Comparison of ENCODE assay signal across 22 cellular contexts in genomic region chr5:117494208-117494607, GRCh38.
DNase-seq lines count a peak whose midpoint lies in the region; ATAC-seq and TF ChIP-seq lines count a peak whose summit lies in the region.
"Had no signal": no experiment of that assay in that cellular context is flagged by ENCODE, and none has a peak within 500 bp of the region (broad histone marks: within the 10 kb centered on the region; RNA-seq: fewer than 3 reads in every experiment).

No MANE protein-coding gene starts in this region.

- peak; percentile 21 for DNase-seq in EH (ENCODE audit: low read depth)
- peak; percentile 77 for DNase-seq in adipocyte (ENCODE audit: low read depth)
- DNase-seq in fibroblast of mammary gland (ENCODE audit: low read depth) = peak; percentile 16
- DNase-seq in retinal pigment epithelial cell (ENCODE audit: low read depth) = peak; percentile 8
- DNase-seq: Caco-2; CD4-positive, CD25-positive, alpha-beta regulatory T cell; DMS153; GDM1; KG1; NCI-H1105; NCI-H146; NCI-H2029 treated with DMSO at 0.1 percent for 48 hours; NCI-H226; NCI-H510A treated with DMSO at 0.1 percent for 48 hours; NCI-H748 treated with DMSO at 0.1 percent for 48 hours; NK-92 treated with Interleukin-12 subunit alpha and Interleukin-12 subunit beta, amount 100 ng/mL, for 24 hours; SIG-M5; SK-N-SH had no signal

- peaks cover 32% of the 10 kb centered on the region for H3K4me1 ChIP-seq in adipocyte (ENCODE audit: control insufficient read depth, insufficient read depth, low read length)
- H3K4me1 ChIP-seq: Caco-2, HAP-1 had no signal

- ATAC-seq in HG03432 (IDR thresholded peaks at IDR 0.05; ENCODE audit: unreplicated experiment) (no peak), GM21360 (IDR thresholded peaks at IDR 0.05; ENCODE audit: unreplicated experiment) (no peak), GM21423 (IDR thresholded peaks at IDR 0.05; ENCODE audit: unreplicated experiment) (no peak)

- H3K36me3 ChIP-seq in adipocyte (ENCODE audit: control insufficient read depth, insufficient read depth, low read length, severe bottlenecking) = no peaks in the 10 kb centered on the region
- H3K36me3 ChIP-seq: HAP-1 had no signal

- no peaks in the 10 kb centered on the region for H3K27me3 ChIP-seq in adipocyte (replicated peaks; ENCODE audit: control insufficient read depth, insufficient read depth, low read length)

- no peaks in the 10 kb centered on the region for H3K9me3 ChIP-seq in adipocyte (ENCODE audit: control insufficient read depth, low read length)
- H3K9me3 ChIP-seq: Caco-2, HAP-1, SK-N-SH had no signal

- peak overlapping the region; percentile 64 for H3K9ac ChIP-seq in adipocyte (ENCODE audit: low read length)
- H3K9ac ChIP-seq: SK-N-SH had no signal

- TF ChIP-seq CTCF in fibroblast of mammary gland (conservative IDR thresholded peaks at IDR 0.05; ENCODE audit: control insufficient read depth, insufficient read depth, low read depth, low read length) = no peak
- TF ChIP-seq CTCF in retinal pigment epithelial cell (conservative IDR thresholded peaks at IDR 0.05; ENCODE audit: low read depth, low read length) = no peak

- peak overlapping the region; percentile 48 for H3K4me3 ChIP-seq in adipocyte (ENCODE audit: low read length)
- no peak overlapping the region for H3K4me3 ChIP-seq in fibroblast of mammary gland (ENCODE audit: control insufficient read depth, low read depth, low read length)
- no peak overlapping the region for H3K4me3 ChIP-seq in retinal pigment epithelial cell (ENCODE audit: low read length)
- H3K4me3 ChIP-seq: HAP-1 had no signal

Comparison
In these comparisons a context has a peak if more than half of its experiments do, and no peak if none do; other contexts are left out.
1. DNase-seq: peak in every context shown above with its lines; median percentile 77 in adipocyte; 21 in EH; 16 in fibroblast of mammary gland; 8 in retinal pigment epithelial cell.